Comparison of ENCODE assay signal across 8 cellular contexts in the genomic region with DNA sequence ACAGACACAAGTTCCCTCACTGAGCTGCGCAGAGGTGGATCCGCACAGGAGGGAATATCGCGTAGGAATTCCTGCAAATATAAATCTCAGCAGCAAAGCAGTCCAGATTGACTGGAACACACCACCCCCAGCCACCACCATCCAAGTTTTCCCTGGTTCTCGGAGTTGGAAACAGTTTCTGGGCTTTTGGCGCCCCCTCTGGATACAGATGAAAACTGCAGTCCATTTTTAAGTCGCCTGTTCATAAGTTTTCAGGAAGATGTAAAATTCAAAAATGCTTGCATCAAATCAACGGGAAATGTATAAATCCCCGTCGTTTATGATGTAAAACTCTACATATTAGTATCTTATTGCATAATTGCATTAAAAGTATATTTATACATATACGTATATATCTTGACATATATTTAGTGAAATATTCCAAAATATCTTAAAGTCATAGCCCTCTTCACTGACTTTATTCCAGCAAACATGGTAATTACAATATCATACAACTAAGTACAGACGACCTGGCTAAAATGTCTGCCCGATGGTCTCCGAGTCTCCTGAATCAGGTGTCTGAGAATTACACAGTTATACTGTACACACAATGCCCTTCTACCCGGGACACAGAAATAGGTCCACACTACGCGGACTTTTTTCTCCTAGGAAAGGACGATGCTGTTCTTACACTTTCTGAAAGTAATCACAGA. TPM values are rescaled to one million over a fixed set of nuclear protein-coding genes. Genes with fewer than 3 reads are reported as not detected.
A peak's percentile ranks its signal among the peaks of the same experiment; 100 is the strongest.
DNase-seq lines count a peak whose midpoint lies in the region; ATAC-seq and TF ChIP-seq lines count a peak whose summit lies in the region.

No MANE protein-coding gene starts in this region.

- no peak overlapping the region for H3K9ac ChIP-seq in neural progenitor cell

- H3K27me3 ChIP-seq in DOHH2 (ENCODE audit: control insufficient read depth, low read length) (peaks cover 48% of the 10 kb centered on the region), foreskin keratinocyte (peaks cover 16% of the 10 kb centered on the region), neural progenitor cell (peaks cover 67% of the 10 kb centered on the region)

- TF ChIP-seq CTCF in DOHH2 (IDR thresholded peaks at IDR 0.05; ENCODE audit: low read depth, low read length, poor library complexity, severe bottlenecking) = peak; percentile 94
- peak; percentile 73 for TF ChIP-seq CTCF in WI38 (IDR thresholded peaks at IDR 0.05; ENCODE audit: low read depth, low read length)
- TF ChIP-seq CTCF in foreskin keratinocyte (conservative IDR thresholded peaks at IDR 0.05) = peak; percentile 98
- peak; percentile 98 for TF ChIP-seq CTCF in neural progenitor cell (IDR thresholded peaks at IDR 0.05)

- peaks cover 24% of the 10 kb centered on the region for H3K79me2 ChIP-seq in DOHH2 (ENCODE audit: control insufficient read depth, low read length)
- peaks cover 26% of the 10 kb centered on the region for H3K79me2 ChIP-seq in neural progenitor cell (ENCODE audit: low read depth)

- H3K4me1 ChIP-seq in DOHH2 (ENCODE audit: control insufficient read depth, low read length) = peaks cover 30% of the 10 kb centered on the region
- peaks cover 6% of the 10 kb centered on the region for H3K4me1 ChIP-seq in foreskin keratinocyte
- peaks cover 51% of the 10 kb centered on the region for H3K4me1 ChIP-seq in neural progenitor cell

- H3K4me1 Mint-ChIP-seq in neural progenitor cell = peaks cover 40% of the 10 kb centered on the region

- H3K9me3 ChIP-seq in DOHH2 (ENCODE audit: control insufficient read depth, insufficient read depth, low read length) (no peaks in the 10 kb centered on the region), neural progenitor cell (ENCODE audit: low read depth) (no peaks in the 10 kb centered on the region)

- H4K20me1 ChIP-seq in DOHH2 (ENCODE audit: control insufficient read depth, insufficient read depth, low read depth, low read length) (peaks cover 6% of the 10 kb centered on the region; the same call in 1 of the 2 replicates), neural progenitor cell (ENCODE audit: low read depth) (peaks cover 19% of the 10 kb centered on the region)

- H3K36me3 Mint-ChIP-seq in neural progenitor cell = peaks cover 4% of the 10 kb centered on the region

- no peaks in the 10 kb centered on the region for H3K9me2 ChIP-seq in DOHH2 (replicated peaks; ENCODE audit: control insufficient read depth, low read length)

- ATAC-seq in foreskin keratinocyte (peak; percentile 23), GM18502 (IDR thresholded peaks at IDR 0.05; ENCODE audit: poor library complexity, unreplicated experiment) (no peak), HG03039 (IDR thresholded peaks at IDR 0.05; ENCODE audit: unreplicated experiment) (no peak)

- H3F3A ChIP-seq in DOHH2 (ENCODE audit: control insufficient read depth, insufficient read depth) = peaks cover 5% of the 10 kb centered on the region
- H3F3A ChIP-seq in neural progenitor cell (ENCODE audit: low read depth) = peaks cover 10% of the 10 kb centered on the region

- no peak overlapping the region for H2AFZ ChIP-seq in neural progenitor cell (replicated peaks)

- H3K4me2 ChIP-seq in DOHH2 (ENCODE audit: low read length) = peak overlapping the region; percentile 89
- H3K4me2 ChIP-seq in neural progenitor cell = peak overlapping the region; percentile 96

- H3K4me3 Mint-ChIP-seq in neural progenitor cell = peak overlapping the region; percentile 100

- H3K27me3 Mint-ChIP-seq in neural progenitor cell (ENCODE audit: insufficient read depth, low read depth) = peaks cover 54% of the 10 kb centered on the region

- H3K36me3 ChIP-seq in DOHH2 (ENCODE audit: control insufficient read depth, low read length) (peaks cover 12% of the 10 kb centered on the region), neural progenitor cell (no peaks in the 10 kb centered on the region)

- DNase-seq in 8988T = peak; percentile 29
- peak; percentile 19 to 76 (median 69) for DNase-seq in NCI-H1417 (lab: John Stamatoyannopoulos, UW)
- DNase-seq in foreskin keratinocyte = peak; percentile 55 to 79
- DNase-seq in neural progenitor cell (ENCODE audit: low spot score) = peak; percentile 84

- no peaks in the 10 kb centered on the region for H3K9me3 Mint-ChIP-seq in neural progenitor cell

- H3K27ac ChIP-seq in DOHH2 (ENCODE audit: low read depth, low read length) (peak overlapping the region; percentile 35; the same call in 1 of the 2 replicates), foreskin keratinocyte (peak overlapping the region; percentile 57), neural progenitor cell (no peak overlapping the region)

- H3K4me3 ChIP-seq in DOHH2 (ENCODE audit: low read length) (peak overlapping the region; percentile 98), WI38 (ENCODE audit: low read depth, low read length) (peak overlapping the region; percentile 57), neural progenitor cell (peak overlapping the region; percentile 43)

- no peak overlapping the region for H3K27ac Mint-ChIP-seq in neural progenitor cell

RNA-seq across cellular contexts. Expression of gene SOX9, which starts 2.1 kb away (rescaled TPM):
- total RNA-seq in foreskin keratinocyte (50.5 and 66.3 TPM in 2 replicates), neural progenitor cell (ENCODE audit: low replicate concordance) (10.6 and 12.7 TPM in 2 replicates)
- polyA plus RNA-seq in foreskin keratinocyte = 24.9 and 29.1 TPM in 2 replicates

Comparison
In these comparisons a context has a peak if more than half of its experiments do, and no peak if none do; other contexts are left out.
1. DNase-seq: peak in every context shown above with its lines; median percentile 84 in neural progenitor cell; 69 in NCI-H1417; 67 in foreskin keratinocyte; 29 in 8988T.
2. H3K4me3 ChIP-seq: peak in every context shown above with its lines; median percentile 98 in DOHH2; 57 in WI38; 43 in neural progenitor cell.